ENCODE assay signal across 1 cellular context in the genomic region with DNA sequence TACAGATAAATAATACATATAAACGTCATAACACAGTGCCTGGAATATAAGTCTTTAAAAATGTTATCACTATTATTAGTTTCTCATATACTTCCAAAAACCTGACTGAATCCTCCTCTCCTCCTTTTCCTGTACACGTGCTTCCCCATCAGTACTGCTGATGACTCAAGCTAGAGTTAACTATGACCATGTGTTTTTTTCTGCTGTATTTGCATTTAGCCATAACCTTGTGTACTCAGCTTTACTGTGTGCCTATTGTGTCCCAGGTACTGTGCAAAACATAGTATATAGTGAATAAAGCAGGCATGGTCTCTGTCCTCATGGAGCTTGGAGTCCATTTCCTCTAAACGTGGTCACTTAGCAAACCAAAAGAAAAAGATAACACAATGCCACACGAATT.
TF ChIP-seq lines count a peak whose summit lies in the region.

No MANE protein-coding gene starts in this region.

TF ChIP-seq in HepG2, 621 proteins besides CTCF, POLR2A, EP300 and RAD21 (continued from another document):
- TF ChIP-seq ZNF367 (CRISPR knock-in tag; IDR thresholded peaks at IDR 0.05; ENCODE audit: borderline replicate concordance) (no peak), MAFF (IDR thresholded peaks at IDR 0.05; ENCODE audit: low read depth, low read length) (peak; percentile 91), RCOR2 (CRISPR knock-in tag; IDR thresholded peaks at IDR 0.05) (peak; percentile 90), SRSF1 (optimal IDR thresholded peaks at IDR 0.05; ENCODE audit: low read depth, low read length) (no peak)
- TF ChIP-seq, protein P1, sequence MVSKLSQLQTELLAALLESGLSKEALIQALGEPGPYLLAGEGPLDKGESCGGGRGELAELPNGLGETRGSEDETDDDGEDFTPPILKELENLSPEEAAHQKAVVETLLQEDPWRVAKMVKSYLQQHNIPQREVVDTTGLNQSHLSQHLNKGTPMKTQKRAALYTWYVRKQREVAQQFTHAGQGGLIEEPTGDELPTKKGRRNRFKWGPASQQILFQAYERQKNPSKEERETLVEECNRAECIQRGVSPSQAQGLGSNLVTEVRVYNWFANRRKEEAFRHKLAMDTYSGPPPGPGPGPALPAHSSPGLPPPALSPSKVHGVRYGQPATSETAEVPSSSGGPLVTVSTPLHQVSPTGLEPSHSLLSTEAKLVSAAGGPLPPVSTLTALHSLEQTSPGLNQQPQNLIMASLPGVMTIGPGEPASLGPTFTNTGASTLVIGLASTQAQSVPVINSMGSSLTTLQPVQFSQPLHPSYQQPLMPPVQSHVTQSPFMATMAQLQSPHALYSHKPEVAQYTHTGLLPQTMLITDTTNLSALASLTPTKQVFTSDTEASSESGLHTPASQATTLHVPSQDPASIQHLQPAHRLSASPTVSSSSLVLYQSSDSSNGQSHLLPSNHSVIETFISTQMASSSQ (IDR thresholded peaks at IDR 0.05; ENCODE audit: low read depth): 0 out of 2 replicates have a peak, but pooled peaks have one; percentile 33
- TF ChIP-seq, protein P1 (CRISPR knock-in tag; IDR thresholded peaks at IDR 0.05; ENCODE audit: borderline replicate concordance): no peak
